Comparison of ENCODE assay signal across 8 cellular contexts in genomic region chr10:31602541-31603244, GRCh38.
DNase-seq lines count a peak whose midpoint lies in the region; ATAC-seq, FAIRE-seq and TF ChIP-seq lines count a peak whose summit lies in the region.

No MANE protein-coding gene starts in this region.

- H3K9me3 Mint-ChIP-seq in endodermal cell: no peaks in the 10 kb centered on the region
- H3K9me3 Mint-ChIP-seq in memory B cell: peaks cover 4% of the 10 kb centered on the region

- peak overlapping the region; percentile 98 for H3K4me2 ChIP-seq in A549

- H3K9me3 ChIP-seq in A549 (no peaks in the 10 kb centered on the region), RWPE2 (ENCODE audit: severe bottlenecking) (no peaks in the 10 kb centered on the region), endodermal cell (ENCODE audit: control insufficient read depth, low read length) (no peaks in the 10 kb centered on the region), thoracic aorta (no peaks in the 10 kb centered on the region)

- TF ChIP-seq CTCF in A549 (IDR thresholded peaks at IDR 0.05) (no peak), RWPE2 (IDR thresholded peaks at IDR 0.05; ENCODE audit: poor library complexity, severe bottlenecking) (no peak), endodermal cell (conservative IDR thresholded peaks at IDR 0.05) (no peak), thoracic aorta (IDR thresholded peaks at IDR 0.05) (no peak)

- H3K4me3 ChIP-seq in A549: peak overlapping the region; percentile 80
- H3K4me3 ChIP-seq in RWPE2 (ENCODE audit: severe bottlenecking): peak overlapping the region; percentile 52
- H3K4me3 ChIP-seq in endodermal cell (ENCODE audit: low read length): peak overlapping the region; percentile 88
- H3K4me3 ChIP-seq in thoracic aorta: peak overlapping the region; percentile 85

- H3K27ac ChIP-seq in A549 (peak overlapping the region; percentile 85 to 93), RWPE2 (ENCODE audit: poor library complexity, severe bottlenecking) (no peak overlapping the region), endodermal cell (ENCODE audit: low read depth, low read length) (peak overlapping the region; percentile 86), thoracic aorta (peak overlapping the region; percentile 85 to 91)

- H3K27ac Mint-ChIP-seq in endodermal cell: peak overlapping the region; percentile 83
- no peak overlapping the region for H3K27ac Mint-ChIP-seq in memory B cell

- POLR2A ChIA-PET in A549 (lab: Yijun Ruan, JAX): interaction anchor here (1.3 to 1.7 kb wide), 2 partner anchors 157 to 571 kb away, joined by 6 read pairs; partner anchors contain the start of gene ZNF438

- H3K9ac ChIP-seq in endodermal cell (ENCODE audit: extremely low read depth, low read length, poor library complexity, severe bottlenecking): peak overlapping the region; percentile 59

- peaks cover 2% of the 10 kb centered on the region for H3K4me1 Mint-ChIP-seq in endodermal cell
- peaks cover 7% of the 10 kb centered on the region for H3K4me1 Mint-ChIP-seq in memory B cell

- H3K27me3 Mint-ChIP-seq in endodermal cell (ENCODE audit: insufficient read depth): peaks cover 3% of the 10 kb centered on the region
- H3K27me3 Mint-ChIP-seq in memory B cell: peaks cover 5% of the 10 kb centered on the region

- no peak for TF ChIP-seq EP300 in A549 (IDR thresholded peaks at IDR 0.05)

- H3K27me3 ChIP-seq in RWPE2 (ENCODE audit: insufficient read depth, poor library complexity, severe bottlenecking) (no peaks in the 10 kb centered on the region), endodermal cell (ENCODE audit: control insufficient read depth, insufficient read depth, low read length, poor library complexity, severe bottlenecking) (no peaks in the 10 kb centered on the region), thoracic aorta (replicated peaks; ENCODE audit: insufficient read depth) (no peaks in the 10 kb centered on the region)

- no peak for TF ChIP-seq RAD21 in A549 (conservative IDR thresholded peaks at IDR 0.05 in 1 of 2, IDR thresholded peaks at IDR 0.05 in 1 of 2)

- no peaks in the 10 kb centered on the region for H3K36me3 ChIP-seq in RWPE2 (ENCODE audit: low read depth)
- no peaks in the 10 kb centered on the region for H3K36me3 ChIP-seq in endodermal cell (ENCODE audit: control insufficient read depth, insufficient read depth, low read length)
- H3K36me3 ChIP-seq in thoracic aorta: no peaks in the 10 kb centered on the region

- TF ChIP-seq POLR2A in A549 (IDR thresholded peaks at IDR 0.05; ENCODE audit: low read length) (no peak), GM18505 (IDR thresholded peaks at IDR 0.05; ENCODE audit: borderline replicate concordance, extremely low read depth, insufficient read depth, insufficient read length) (no peak)

- H3K4me1 ChIP-seq in A549 (0 out of 3 replicates have a peak, but pooled peaks cover 3% of the 10 kb centered on the region), RWPE2 (ENCODE audit: insufficient read depth, poor library complexity, severe bottlenecking) (peaks cover 2% of the 10 kb centered on the region), endodermal cell (ENCODE audit: control insufficient read depth, insufficient read depth, low read length) (no peaks in the 10 kb centered on the region), thoracic aorta (ENCODE audit: control insufficient read depth in 1 of 2, low read depth in 2 of 2) (peaks cover 0 to 16% of the 10 kb centered on the region in 2 donors)

- H3K4me3 Mint-ChIP-seq in endodermal cell (peak overlapping the region; percentile 73), memory B cell (peak overlapping the region; percentile 67)

- CTCF ChIA-PET in A549 (lab: Yijun Ruan, JAX): interaction anchor here (1.9 kb wide), 1 partner anchor 19 kb away, joined by 6 read pairs; no protein-coding TSS in a partner anchor

- H3K36me3 Mint-ChIP-seq in endodermal cell (ENCODE audit: low read depth): no peaks in the 10 kb centered on the region
- no peaks in the 10 kb centered on the region for H3K36me3 Mint-ChIP-seq in memory B cell

- peak; percentile 3 to 26; a peak in 2 of 6 replicates for ATAC-seq in A549
- no peak for ATAC-seq in RWPE2 (ENCODE audit: low read depth)
- ATAC-seq in memory B cell (ENCODE audit: low read depth): no peak
- peak; percentile 52 for ATAC-seq in thoracic aorta (ENCODE audit: insufficient number of reproducible peaks, low FRiP score, low read depth)
- no peak for ATAC-seq in HG02763 (IDR thresholded peaks at IDR 0.05; ENCODE audit: unreplicated experiment)
- ATAC-seq in GM18505 (IDR thresholded peaks at IDR 0.05; ENCODE audit: unreplicated experiment): no peak

- peak; percentile 30 to 41 for DNase-seq in A549 (ENCODE audit: low read depth in 1 of 2, low spot score in 1 of 2)
- DNase-seq in GM03348 (ENCODE audit: low spot score): peak; percentile 83
- no peak for DNase-seq in RWPE2 (ENCODE audit: low spot score)
- DNase-seq in endodermal cell: peak; percentile 80
- DNase-seq in memory B cell (ENCODE audit: low spot score in 2 of 2): no peak
- DNase-seq in thoracic aorta (ENCODE audit: low spot score): peak; percentile 82

- FAIRE-seq in A549 (lab: Jason Lieb, UNC): no peak

- WGBS in A549 (ENCODE audit: missing lambda C conversion rate): 20% methylated on average over 18 of the region's 23 CpGs
- WGBS in endodermal cell (ENCODE audit: insufficient coverage in 1 of 2, insufficient read length in 1 of 2), 2 experiments: 26% methylated on average over 15 to 23 of the region's 23 CpGs

TF ChIP-seq in A549, 52 proteins besides CTCF, POLR2A, EP300 and RAD21:
- TF ChIP-seq ZSCAN20 (CRISPR knock-in tag; IDR thresholded peaks at IDR 0.05) (no peak), RNF2 (IDR thresholded peaks at IDR 0.05; ENCODE audit: borderline replicate concordance, low read depth) (0 out of 2 replicates have a peak, but pooled peaks have one; percentile 46), USF2 (IDR thresholded peaks at IDR 0.05) (peak; percentile 45; the same call in 1 of the 2 replicates)

Comparison
In these comparisons a context has a peak if more than half of its experiments do, and no peak if none do; other contexts are left out.
1. ATAC-seq: peak in A549 (2 of 2) and thoracic aorta (single experiment); none in RWPE2 (single experiment), memory B cell (single experiment), HG02763 (single experiment) and GM18505 (single experiment).
2. DNase-seq: peak in A549 (2 of 2), GM03348 (single experiment), endodermal cell (single experiment) and thoracic aorta (single experiment); none in RWPE2 (single experiment) and memory B cell (0 of 2).
3. Peak in every context shown above with its lines, with median percentiles within 50 percentile points of each other: H3K4me3 ChIP-seq.